8 cellular contexts compared by ENCODE assay signal in the genomic region with DNA sequence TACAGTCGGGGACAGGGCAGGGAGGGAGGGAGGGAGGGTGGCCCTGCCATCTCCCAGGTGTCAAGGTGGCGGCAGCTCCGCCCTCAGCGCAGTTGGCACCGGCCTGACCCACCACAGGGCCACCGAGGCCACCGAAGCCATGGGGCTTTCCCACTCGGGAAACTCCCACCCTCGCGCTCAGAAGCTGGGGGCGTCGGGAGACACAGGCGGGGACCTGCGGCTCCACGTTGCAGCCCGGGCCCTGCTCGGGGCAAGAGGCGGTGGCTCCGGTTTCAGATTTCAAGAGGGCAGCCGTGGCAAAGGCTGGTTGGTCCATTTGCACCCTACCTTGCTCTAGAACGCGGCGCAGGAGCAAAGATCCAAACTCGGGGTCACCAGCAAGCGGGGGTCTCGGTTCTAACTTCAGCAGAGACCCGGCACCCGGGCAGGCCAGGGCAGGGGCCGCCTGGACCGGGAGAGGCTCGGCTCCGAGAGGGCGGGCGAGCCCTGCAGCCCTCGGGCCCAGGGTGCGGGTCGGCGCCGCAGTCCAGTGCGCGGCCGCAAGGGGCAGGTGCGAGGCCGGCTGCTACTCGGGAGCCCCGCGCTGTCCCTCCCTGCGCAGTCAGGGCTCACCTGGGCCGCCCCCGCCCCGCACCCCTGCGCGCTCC. TPM values are rescaled to one million over a fixed set of nuclear protein-coding genes. Genes with fewer than 3 reads are reported as not detected.
A peak's percentile ranks its signal among the peaks of the same experiment; 100 is the strongest.
DNase-seq lines count a peak whose midpoint lies in the region; ATAC-seq and TF ChIP-seq lines count a peak whose summit lies in the region.

No MANE protein-coding gene starts in this region.

- H3K36me3 ChIP-seq in fibroblast of lung (ENCODE audit: control insufficient read depth, insufficient read depth, low read length): no peaks in the 10 kb centered on the region
- no peaks in the 10 kb centered on the region for H3K36me3 ChIP-seq in neutrophil

- H3K27ac ChIP-seq in fibroblast of lung (ENCODE audit: insufficient read depth, low read length): no peak overlapping the region
- H3K27ac ChIP-seq in neutrophil: no peak overlapping the region

- H3K79me2 ChIP-seq in fibroblast of lung (ENCODE audit: control insufficient read depth, insufficient read depth, low read length): no peaks in the 10 kb centered on the region

- H3K9me3 ChIP-seq in fibroblast of lung (ENCODE audit: control insufficient read depth, insufficient read depth, low read depth, low read length) (no peaks in the 10 kb centered on the region), neutrophil (no peaks in the 10 kb centered on the region)

- peak; percentile 43 for ATAC-seq in HG02938 (IDR thresholded peaks at IDR 0.05; ENCODE audit: unreplicated experiment)

- H3K4me1 ChIP-seq in fibroblast of lung (ENCODE audit: control insufficient read depth, extremely low read depth, insufficient read depth, low read length) (no peaks in the 10 kb centered on the region), neutrophil (ENCODE audit: control insufficient read depth in 1 of 2, insufficient read depth in 1 of 2, low read depth in 1 of 2, low read length in 1 of 2) (peaks cover 18 to 20% of the 10 kb centered on the region in 2 experiments)

- DNase-seq in stimulated activated CD4-positive, alpha-beta T cell treated with anti-CD3 and anti-CD28 coated beads, Interleukin-12 subunit alpha, Interleukin-12 subunit beta, amount 100 ng/mL, for 4 hours: peak; percentile 46
- DNase-seq in stimulated activated CD4-positive, alpha-beta T cell treated with anti-CD3 and anti-CD28 coated beads, Interleukin-1b, Interleukin-23, amount 100 ng/mL, for 48 hours: no peak
- DNase-seq in NCI-H526 (lab: John Stamatoyannopoulos, UW) (peak; percentile 26 to 96), fibroblast of lung (ENCODE audit: low read depth in 2 of 2) (peak in 1 of 2 donors; percentile 45), superior temporal gyrus (ENCODE audit: extremely low spot score) (no peak)
- DNase-seq in activated T-cell treated with anti-CD3 and anti-CD28 coated beads, Interleukin-2, amount 50 U/mL, for 1 hour: peak; percentile 67

- peak overlapping the region; percentile 78 for H3K4me2 ChIP-seq in fibroblast of lung (ENCODE audit: extremely low read depth, insufficient read depth, low read length)

- no peaks in the 10 kb centered on the region for H4K20me1 ChIP-seq in fibroblast of lung (ENCODE audit: control insufficient read depth, extremely low read depth, insufficient read depth, low read length)

- H3K9ac ChIP-seq in fibroblast of lung (ENCODE audit: insufficient read depth, low read length): peak overlapping the region; percentile 65

- H3K4me3 ChIP-seq in fibroblast of lung (replicated peaks in 1 of 4; ENCODE audit: control extremely low read depth in 1 of 4, insufficient read depth in 1 of 4, low read depth in 3 of 4, low read length in 4 of 4) (peak overlapping the region; percentile 36 to 61 (median 48)), neutrophil (ENCODE audit: low read depth in 1 of 2, low read length in 1 of 2) (peak overlapping the region; percentile 51 to 76)

- no peaks in the 10 kb centered on the region for H3K27me3 ChIP-seq in fibroblast of lung (ENCODE audit: control insufficient read depth, insufficient read depth, low read length)
- peaks cover 80% of the 10 kb centered on the region for H3K27me3 ChIP-seq in neutrophil

- H2AFZ ChIP-seq in fibroblast of lung (ENCODE audit: low read length): peak overlapping the region; percentile 73

- TF ChIP-seq CTCF in fibroblast of lung (conservative IDR thresholded peaks at IDR 0.05 in 1 of 2, IDR thresholded peaks at IDR 0.05 in 1 of 2; ENCODE audit: low read depth in 1 of 2, low read length in 2 of 2) (peak; percentile 9 to 16), neutrophil (IDR thresholded peaks at IDR 0.05) (peak; percentile 46)

RNA-seq across cellular contexts. Expression of gene CYB561, which starts 0.4 kb away (rescaled TPM):
- total RNA-seq in fibroblast of lung: 11.6 and 13.7 TPM in 2 replicates
- 7.6 and 7.8 TPM in 2 replicates for polyA plus RNA-seq in fibroblast of lung
- 9.0 and 10.6 TPM in 2 replicates for polyA plus RNA-seq in fibroblast of lung (2012)
- 56.9 and 59.4 TPM in 2 replicates for polyA minus RNA-seq in fibroblast of lung (ENCODE audit: low replicate concordance)

RNA-seq across cellular contexts. Expression of gene ACE, which starts 31.2 kb away (rescaled TPM):
- total RNA-seq in fibroblast of lung: 2.5 and 2.6 TPM in 2 replicates
- polyA plus RNA-seq in fibroblast of lung: 0.92 and 3.4 TPM in 2 replicates
- polyA plus RNA-seq in fibroblast of lung (2012): 2.0 and 5.2 TPM in 2 replicates
- polyA minus RNA-seq in fibroblast of lung (ENCODE audit: low replicate concordance): 2.3 and 20.0 TPM in 2 replicates

Comparison
In these comparisons a context has a peak if more than half of its experiments do, and no peak if none do; other contexts are left out.
1. DNase-seq: peak in stimulated activated CD4-positive, alpha-beta T cell treated with anti-CD3 and anti-CD28 coated beads, Interleukin-12 subunit alpha, Interleukin-12 subunit beta, amount 100 ng/mL, for 4 hours (single experiment), NCI-H526 (2 of 2) and activated T-cell treated with anti-CD3 and anti-CD28 coated beads, Interleukin-2, amount 50 U/mL, for 1 hour (single experiment); none in stimulated activated CD4-positive, alpha-beta T cell treated with anti-CD3 and anti-CD28 coated beads, Interleukin-1b, Interleukin-23, amount 100 ng/mL, for 48 hours (single experiment) and superior temporal gyrus (single experiment).